ENCODE assay signal across 12 cellular contexts in the genomic region with DNA sequence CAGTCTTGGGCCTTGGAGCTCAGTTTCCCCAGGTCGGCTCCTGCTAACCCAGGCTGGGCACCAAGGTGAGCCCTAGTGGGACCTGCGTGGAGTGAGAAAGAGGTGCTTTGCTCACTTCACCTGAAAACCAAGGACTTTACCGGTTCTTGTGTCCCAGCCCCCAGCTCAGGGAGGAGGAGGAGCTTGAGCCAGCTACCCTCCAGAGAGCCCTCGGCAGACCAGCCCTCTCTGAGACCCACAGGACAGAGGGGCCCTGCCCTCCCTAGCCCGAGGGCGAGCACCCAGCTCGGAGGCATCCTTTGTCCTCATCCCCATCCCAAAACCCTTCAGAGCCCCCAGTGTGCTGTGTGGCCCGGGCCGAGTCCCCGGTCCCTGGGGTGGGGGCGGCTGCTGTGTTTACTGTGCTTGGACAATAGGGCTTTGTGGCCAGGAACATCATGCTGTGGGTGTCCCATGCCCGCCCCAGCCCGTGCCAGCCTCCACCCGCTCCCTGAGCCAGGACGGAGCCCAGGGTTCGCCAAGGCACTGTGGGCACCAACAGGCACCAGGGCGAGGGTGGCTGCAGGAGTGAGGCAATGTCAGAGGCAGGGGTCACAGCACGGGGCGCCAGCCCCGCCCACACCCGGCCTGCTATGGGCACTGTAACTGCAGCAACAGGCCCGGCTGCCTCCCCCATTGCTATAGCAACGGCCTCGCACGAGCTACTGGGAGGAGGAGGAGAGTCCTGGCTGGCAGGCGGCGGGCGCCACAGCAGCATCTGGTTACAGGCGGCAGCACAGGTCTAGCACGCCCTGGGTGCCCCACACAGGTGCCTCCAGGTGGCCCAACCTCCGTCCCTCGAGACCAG. TPM values are rescaled to one million over a fixed set of nuclear protein-coding genes. Genes with fewer than 3 reads are reported as not detected.
DNase-seq lines count a peak whose midpoint lies in the region; ATAC-seq and TF ChIP-seq lines count a peak whose summit lies in the region.
"Had no signal": no experiment of that assay in that cellular context is flagged by ENCODE, and none has a peak within 500 bp of the region (broad histone marks: within the 10 kb centered on the region; RNA-seq: fewer than 3 reads in every experiment).

No MANE protein-coding gene starts in this region.

- CTCF ChIA-PET in SK-N-SH (lab: Yijun Ruan, JAX): interaction anchor here (0.5 to 15.1 kb wide), 20 partner anchors 8 to 298 kb away, joined by 3 to 350 read pairs (median 4); a partner anchor contains a TSS

- no peaks in the 10 kb centered on the region for H3K9me3 ChIP-seq in SK-N-SH
- no peaks in the 10 kb centered on the region for H3K9me3 ChIP-seq in Peyer's patch

- H3K36me3 ChIP-seq in SK-N-SH (replicated peaks in 1 of 2; ENCODE audit: control insufficient read depth in 1 of 2, insufficient read depth in 2 of 2, low read length in 1 of 2): no peaks in the 10 kb centered on the region
- no peaks in the 10 kb centered on the region for H3K36me3 ChIP-seq in Peyer's patch

- WGBS in SK-N-SH (ENCODE audit: low lambda C conversion rate): 40% methylated on average over 1 of the region's 32 CpGs

- TF ChIP-seq EP300 in SK-N-SH (IDR thresholded peaks at IDR 0.05; ENCODE audit: borderline replicate concordance in 1 of 2, low read depth in 1 of 2, low read length in 1 of 2): no peak

- POLR2A ChIA-PET in SK-N-SH (lab: Yijun Ruan, JAX): interaction anchor here (0.6 to 1.5 kb wide), 3 partner anchors 30 to 74 kb away, joined by 3 to 7 read pairs (median 3); no protein-coding TSS in a partner anchor

- H3K4me1 ChIP-seq in SK-N-SH (ENCODE audit: control insufficient read depth in 1 of 2, insufficient read depth in 2 of 2, low read depth in 1 of 2, low read length in 1 of 2) (peaks cover 5 to 40% of the 10 kb centered on the region in 2 experiments; a peak in 1 of 4 replicates), Peyer's patch (peaks cover 11 to 70% (median 27%) of the 10 kb centered on the region in 4 donors)

- H3K27me3 Mint-ChIP-seq in type B pancreatic cell (no peaks in the 10 kb centered on the region), mesothelial cell of epicardium (ENCODE audit: low read depth) (no peaks in the 10 kb centered on the region)
- H3K27me3 Mint-ChIP-seq: activated CD4-positive, alpha-beta T cell treated with anti-CD3 and anti-CD28 coated beads for 36 hours had no signal

- no peaks in the 10 kb centered on the region for H3K9me2 ChIP-seq in SK-N-SH

- H3K36me3 Mint-ChIP-seq in type B pancreatic cell (no peaks in the 10 kb centered on the region), mesothelial cell of epicardium (no peaks in the 10 kb centered on the region)

- no peaks in the 10 kb centered on the region for H3K4me1 Mint-ChIP-seq in type B pancreatic cell (ENCODE audit: unreplicated experiment)
- peaks cover 8% of the 10 kb centered on the region for H3K4me1 Mint-ChIP-seq in mesothelial cell of epicardium

- no peaks in the 10 kb centered on the region for H3K27me3 ChIP-seq in SK-N-SH (ENCODE audit: insufficient read depth)
- no peaks in the 10 kb centered on the region for H3K27me3 ChIP-seq in Peyer's patch

- no peaks in the 10 kb centered on the region for H3K9me3 Mint-ChIP-seq in type B pancreatic cell
- no peaks in the 10 kb centered on the region for H3K9me3 Mint-ChIP-seq in mesothelial cell of epicardium

- no peaks in the 10 kb centered on the region for H3F3A ChIP-seq in SK-N-SH (replicated peaks; ENCODE audit: insufficient read depth)

- peak overlapping the region in 1 of 2 experiments; percentile 83; a peak in 2 of 4 replicates for H3K27ac ChIP-seq in SK-N-SH (ENCODE audit: low read depth in 2 of 2, low read length in 1 of 2)
- H3K27ac ChIP-seq in Peyer's patch: no peak overlapping the region

- DNase-seq in SK-N-SH (peak; percentile 90), Peyer's patch (peak; percentile 51 to 76 (median 66)), inferior parietal cortex (ENCODE audit: extremely low spot score) (peak; percentile 87), type B pancreatic cell (ENCODE audit: extremely low spot score, unreplicated experiment) (no peak), cortex of kidney (lab: John Stamatoyannopoulos, UW) (no peak), mesothelial cell of epicardium (ENCODE audit: low spot score in 2 of 2, unreplicated experiment in 2 of 2) (no peak)
- DNase-seq: activated CD4-positive, alpha-beta T cell treated with anti-CD3 and anti-CD28 coated beads for 36 hours had no signal

- TF ChIP-seq POLR2A in Peyer's patch (IDR thresholded peaks at IDR 0.05): no peak

- no peak overlapping the region for H3K9ac ChIP-seq in SK-N-SH

- TF ChIP-seq CTCF in SK-N-SH (IDR thresholded peaks at IDR 0.05): no peak
- TF ChIP-seq CTCF in Peyer's patch (IDR thresholded peaks at IDR 0.05): peak in 1 of 6 experiments; percentile 16
- TF ChIP-seq CTCF in type B pancreatic cell (conservative IDR thresholded peaks at IDR 0.05): peak; percentile 25
- no peak for TF ChIP-seq CTCF in mesothelial cell of epicardium (IDR thresholded peaks at IDR 0.05; ENCODE audit: unreplicated experiment)

- H4K20me1 ChIP-seq in SK-N-SH (ENCODE audit: insufficient read depth): 0 out of 2 replicates have a peak, but pooled peaks cover 4% of the 10 kb centered on the region

- H3K4me3 Mint-ChIP-seq in type B pancreatic cell (peak overlapping the region; percentile 11), mesothelial cell of epicardium (no peak overlapping the region)
- H3K4me3 Mint-ChIP-seq: activated CD4-positive, alpha-beta T cell treated with anti-CD3 and anti-CD28 coated beads for 36 hours had no signal

- H3K79me2 ChIP-seq in SK-N-SH (ENCODE audit: insufficient read depth): 0 out of 2 replicates have a peak, but pooled peaks cover 3% of the 10 kb centered on the region

- TF ChIP-seq RAD21 in SK-N-SH (IDR thresholded peaks at IDR 0.05; ENCODE audit: low read length): peak; percentile 31

- H3K4me3 ChIP-seq in SK-N-SH (ENCODE audit: low read depth in 2 of 2, low read length in 1 of 2): peak overlapping the region in 1 of 2 experiments; percentile 4; a peak in 1 of 4 replicates
- no peak overlapping the region for H3K4me3 ChIP-seq in Peyer's patch
- H3K4me3 ChIP-seq: lung had no signal

- ATAC-seq in SK-N-SH treated with all-trans-retinoic acid at 6 μM for 48 hours (no peak), GM21723 (IDR thresholded peaks at IDR 0.05; ENCODE audit: unreplicated experiment) (no peak)
- ATAC-seq: activated CD4-positive, alpha-beta T cell treated with anti-CD3 and anti-CD28 coated beads for 36 hours had no signal

- H3K27ac Mint-ChIP-seq in type B pancreatic cell (no peak overlapping the region), mesothelial cell of epicardium (no peak overlapping the region)
- H3K27ac Mint-ChIP-seq: activated CD4-positive, alpha-beta T cell treated with anti-CD3 and anti-CD28 coated beads for 36 hours had no signal

- no peak overlapping the region for H3K4me2 ChIP-seq in SK-N-SH

- H2AFZ ChIP-seq in SK-N-SH (ENCODE audit: low read depth): no peak overlapping the region

TF ChIP-seq in SK-N-SH, 30 proteins besides CTCF, POLR2A, EP300 and RAD21 (continues in another document):
- TF ChIP-seq ELF1 (IDR thresholded peaks at IDR 0.05) (no peak), SMC3 (IDR thresholded peaks at IDR 0.05; ENCODE audit: low read depth, low read length) (no peak; the same call in 1 of the 2 replicates), FOXM1 (IDR thresholded peaks at IDR 0.05; ENCODE audit: low read depth) (no peak)

TF ChIP-seq in SK-N-SH treated with all-trans-retinoic acid at 6 μM for 48 hours, 23 proteins besides CTCF, POLR2A, EP300 and RAD21 (continues in another document):
- TF ChIP-seq ZC3H10 (CRISPR knock-in tag; IDR thresholded peaks at IDR 0.05): no peak
- no peak for TF ChIP-seq TOX (CRISPR knock-in tag; IDR thresholded peaks at IDR 0.05; ENCODE audit: borderline replicate concordance)

RNA-seq across cellular contexts. Expression of a gene that starts 2.7 kb away (rescaled TPM):
- polyA plus RNA-seq in SK-N-SH (2012; rRNA removed): 26.0 and 34.7 TPM in 2 replicates
- polyA plus RNA-seq in SK-N-SH (2012; cell fraction: cytosol; rRNA removed): 9.4 and 18.2 TPM in 2 replicates
- polyA plus RNA-seq in SK-N-SH (2012; cell fraction: nucleus; rRNA removed): 144 and 152 TPM in 2 replicates
- total RNA-seq in Peyer's patch (10 to 100 TPM; 46.4 to 69.0 (median 49.0) TPM), type B pancreatic cell (ENCODE audit: low replicate concordance) (44.7 and 47.7 TPM in 2 replicates), mesothelial cell of epicardium (57.7 to 59.3 TPM (median 58.7 TPM) in 3 replicates)

RNA-seq across cellular contexts. Expression of a gene that starts 6.5 kb away (rescaled TPM):
- not detected in 2 replicates for polyA plus RNA-seq in SK-N-SH (2012; rRNA removed)
- polyA plus RNA-seq in SK-N-SH (2012; cell fraction: cytosol; rRNA removed): not detected in 2 replicates
- 0.01 and 0.02 TPM in 2 replicates for polyA plus RNA-seq in SK-N-SH (2012; cell fraction: nucleus; rRNA removed)
- total RNA-seq in Peyer's patch (not detected), type B pancreatic cell (ENCODE audit: low replicate concordance) (not detected in 2 replicates), mesothelial cell of epicardium (0.09 to 0.13 TPM in 2 of 3 replicates, not detected in the other)
- total RNA-seq: HT1080 had no signal
- polyA plus RNA-seq: AG04450 had no signal

RNA-seq across cellular contexts. Expression of a gene that starts 20.6 kb away (rescaled TPM):
- polyA plus RNA-seq in SK-N-SH (2012; rRNA removed): 47.4 and 48.1 TPM in 2 replicates
- 17.2 and 29.3 TPM in 2 replicates for polyA plus RNA-seq in SK-N-SH (2012; cell fraction: cytosol; rRNA removed)
- 364 and 553 TPM in 2 replicates for polyA plus RNA-seq in SK-N-SH (2012; cell fraction: nucleus; rRNA removed)
- total RNA-seq in Peyer's patch: 100 to 1,000 TPM in 2 of 4 donors, 10 to 100 TPM in 2; 54.2 to 106 (median 83.8) TPM
- 68.0 and 70.3 TPM in 2 replicates for total RNA-seq in type B pancreatic cell (ENCODE audit: low replicate concordance)
- 75.8 to 84.0 TPM (median 77.9 TPM) in 3 replicates for total RNA-seq in mesothelial cell of epicardium

RNA-seq across cellular contexts. Expression of a gene that starts 28.5 kb away (rescaled TPM):
- not detected in 2 replicates for polyA plus RNA-seq in SK-N-SH (2012; rRNA removed)
- polyA plus RNA-seq in SK-N-SH (2012; cell fraction: cytosol; rRNA removed): not detected in 2 replicates
- 0.02 TPM in 1 of 2 replicates, not detected in the other for polyA plus RNA-seq in SK-N-SH (2012; cell fraction: nucleus; rRNA removed)
- total RNA-seq in Peyer's patch (10 to 100 TPM in 3 of 4 donors, 1 to 10 TPM in 1; 5.0 to 53.8 (median 28.9) TPM), type B pancreatic cell (ENCODE audit: low replicate concordance) (3.3 and 6.4 TPM in 2 replicates), mesothelial cell of epicardium (4.8 to 6.3 TPM (median 5.2 TPM) in 3 replicates)
- total RNA-seq: HT1080 had no signal
- polyA plus RNA-seq: AG04450 had no signal

RNA-seq across cellular contexts. Expression of a gene that starts 29.0 kb away (rescaled TPM):
- polyA plus RNA-seq in SK-N-SH (2012; rRNA removed): 0.60 and 1.0 TPM in 2 replicates
- 0.31 and 0.83 TPM in 2 replicates for polyA plus RNA-seq in SK-N-SH (2012; cell fraction: cytosol; rRNA removed)
- polyA plus RNA-seq in SK-N-SH (2012; cell fraction: nucleus; rRNA removed): 1.7 and 2.2 TPM in 2 replicates
- total RNA-seq in Peyer's patch (1 to 10 TPM in 1 of 4 donors, not detected in 3; 3.3 TPM), type B pancreatic cell (ENCODE audit: low replicate concordance) (38.6 and 63.3 TPM in 2 replicates), mesothelial cell of epicardium (1.5 to 2.9 TPM (median 1.7 TPM) in 3 replicates)
- total RNA-seq: activated CD4-positive, alpha-beta T cell treated with anti-CD3 and anti-CD28 coated beads for 36 hours had no signal

Comparison
In these comparisons a context has a peak if more than half of its experiments do, and no peak if none do; other contexts are left out.
1. DNase-seq: peak in SK-N-SH (single experiment), Peyer's patch (3 of 3) and inferior parietal cortex (single experiment); none in type B pancreatic cell (single experiment), cortex of kidney (single experiment) and mesothelial cell of epicardium (0 of 2).